In the genomic region with DNA sequence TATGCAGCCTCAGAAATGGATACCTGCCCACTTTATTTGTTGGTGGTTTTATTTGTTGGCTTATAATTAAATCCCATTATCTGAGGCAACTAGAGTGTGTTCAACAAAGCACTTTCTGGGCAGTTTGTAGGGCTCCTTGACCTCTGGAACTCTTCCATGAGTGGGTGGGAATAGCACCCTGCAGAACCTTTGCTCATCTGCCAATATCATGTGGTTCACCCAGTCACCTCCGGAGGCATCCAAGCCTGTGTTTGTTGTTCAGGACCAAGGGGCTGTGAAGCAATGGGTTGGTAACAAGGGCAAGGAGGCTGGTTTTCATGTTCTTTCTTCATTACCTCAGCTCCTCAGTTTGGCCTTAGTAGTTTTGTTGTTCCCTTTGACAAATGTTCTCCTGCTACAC, we compare ENCODE assay signal across 1 cellular context.
TF ChIP-seq lines count a peak whose summit lies in the region.

No MANE protein-coding gene starts in this region.

TF ChIP-seq in GM23338, 12 proteins besides CTCF, POLR2A, EP300 and RAD21 (continued from another document):
- no peak for TF ChIP-seq CREB1 (CRISPR knock-in tag; IDR thresholded peaks at IDR 0.05; ENCODE audit: low read depth)
- no peak for TF ChIP-seq ZNF331 (CRISPR knock-in tag; IDR thresholded peaks at IDR 0.05; ENCODE audit: low read depth)
- TF ChIP-seq ZNF114 (CRISPR knock-in tag; IDR thresholded peaks at IDR 0.05), result no peak
- TF ChIP-seq, protein P1, sequence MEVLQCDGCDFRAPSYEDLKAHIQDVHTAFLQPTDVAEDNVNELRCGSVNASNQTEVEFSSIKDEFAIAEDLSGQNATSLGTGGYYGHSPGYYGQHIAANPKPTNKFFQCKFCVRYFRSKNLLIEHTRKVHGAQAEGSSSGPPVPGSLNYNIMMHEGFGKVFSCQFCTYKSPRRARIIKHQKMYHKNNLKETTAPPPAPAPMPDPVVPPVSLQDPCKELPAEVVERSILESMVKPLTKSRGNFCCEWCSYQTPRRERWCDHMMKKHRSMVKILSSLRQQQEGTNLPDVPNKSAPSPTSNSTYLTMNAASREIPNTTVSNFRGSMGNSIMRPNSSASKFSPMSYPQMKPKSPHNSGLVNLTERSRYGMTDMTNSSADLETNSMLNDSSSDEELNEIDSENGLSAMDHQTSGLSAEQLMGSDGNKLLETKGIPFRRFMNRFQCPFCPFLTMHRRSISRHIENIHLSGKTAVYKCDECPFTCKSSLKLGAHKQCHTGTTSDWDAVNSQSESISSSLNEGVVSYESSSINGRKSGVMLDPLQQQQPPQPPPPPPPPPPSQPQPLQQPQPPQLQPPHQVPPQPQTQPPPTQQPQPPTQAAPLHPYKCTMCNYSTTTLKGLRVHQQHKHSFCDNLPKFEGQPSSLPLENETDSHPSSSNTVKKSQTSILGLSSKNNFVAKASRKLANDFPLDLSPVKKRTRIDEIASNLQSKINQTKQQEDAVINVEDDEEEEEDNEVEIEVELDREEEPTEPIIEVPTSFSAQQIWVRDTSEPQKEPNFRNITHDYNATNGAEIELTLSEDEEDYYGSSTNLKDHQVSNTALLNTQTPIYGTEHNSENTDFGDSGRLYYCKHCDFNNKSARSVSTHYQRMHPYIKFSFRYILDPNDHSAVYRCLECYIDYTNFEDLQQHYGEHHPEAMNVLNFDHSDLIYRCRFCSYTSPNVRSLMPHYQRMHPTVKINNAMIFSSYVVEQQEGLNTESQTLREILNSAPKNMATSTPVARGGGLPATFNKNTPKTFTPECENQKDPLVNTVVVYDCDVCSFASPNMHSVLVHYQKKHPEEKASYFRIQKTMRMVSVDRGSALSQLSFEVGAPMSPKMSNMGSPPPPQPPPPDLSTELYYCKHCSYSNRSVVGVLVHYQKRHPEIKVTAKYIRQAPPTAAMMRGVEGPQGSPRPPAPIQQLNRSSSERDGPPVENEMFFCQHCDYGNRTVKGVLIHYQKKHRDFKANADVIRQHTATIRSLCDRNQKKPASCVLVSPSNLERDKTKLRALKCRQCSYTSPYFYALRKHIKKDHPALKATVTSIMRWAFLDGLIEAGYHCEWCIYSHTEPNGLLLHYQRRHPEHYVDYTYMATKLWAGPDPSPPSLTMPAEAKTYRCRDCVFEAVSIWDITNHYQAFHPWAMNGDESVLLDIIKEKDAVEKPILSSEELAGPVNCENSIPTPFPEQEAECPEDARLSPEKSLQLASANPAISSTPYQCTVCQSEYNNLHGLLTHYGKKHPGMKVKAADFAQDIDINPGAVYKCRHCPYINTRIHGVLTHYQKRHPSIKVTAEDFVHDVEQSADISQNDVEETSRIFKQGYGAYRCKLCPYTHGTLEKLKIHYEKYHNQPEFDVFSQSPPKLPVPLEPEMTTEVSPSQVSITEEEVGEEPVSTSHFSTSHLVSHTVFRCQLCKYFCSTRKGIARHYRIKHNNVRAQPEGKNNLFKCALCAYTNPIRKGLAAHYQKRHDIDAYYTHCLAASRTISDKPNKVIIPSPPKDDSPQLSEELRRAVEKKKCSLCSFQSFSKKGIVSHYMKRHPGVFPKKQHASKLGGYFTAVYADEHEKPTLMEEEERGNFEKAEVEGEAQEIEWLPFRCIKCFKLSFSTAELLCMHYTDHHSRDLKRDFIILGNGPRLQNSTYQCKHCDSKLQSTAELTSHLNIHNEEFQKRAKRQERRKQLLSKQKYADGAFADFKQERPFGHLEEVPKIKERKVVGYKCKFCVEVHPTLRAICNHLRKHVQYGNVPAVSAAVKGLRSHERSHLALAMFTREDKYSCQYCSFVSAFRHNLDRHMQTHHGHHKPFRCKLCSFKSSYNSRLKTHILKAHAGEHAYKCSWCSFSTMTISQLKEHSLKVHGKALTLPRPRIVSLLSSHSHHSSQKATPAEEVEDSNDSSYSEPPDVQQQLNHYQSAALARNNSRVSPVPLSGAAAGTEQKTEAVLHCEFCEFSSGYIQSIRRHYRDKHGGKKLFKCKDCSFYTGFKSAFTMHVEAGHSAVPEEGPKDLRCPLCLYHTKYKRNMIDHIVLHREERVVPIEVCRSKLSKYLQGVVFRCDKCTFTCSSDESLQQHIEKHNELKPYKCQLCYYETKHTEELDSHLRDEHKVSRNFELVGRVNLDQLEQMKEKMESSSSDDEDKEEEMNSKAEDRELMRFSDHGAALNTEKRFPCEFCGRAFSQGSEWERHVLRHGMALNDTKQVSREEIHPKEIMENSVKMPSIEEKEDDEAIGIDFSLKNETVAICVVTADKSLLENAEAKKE (CRISPR knock-in tag; IDR thresholded peaks at IDR 0.05), result no peak
TF ChIP-seq in GM23338: peak in this region for 0.
